16 cellular contexts compared by ENCODE assay signal in the genomic region with DNA sequence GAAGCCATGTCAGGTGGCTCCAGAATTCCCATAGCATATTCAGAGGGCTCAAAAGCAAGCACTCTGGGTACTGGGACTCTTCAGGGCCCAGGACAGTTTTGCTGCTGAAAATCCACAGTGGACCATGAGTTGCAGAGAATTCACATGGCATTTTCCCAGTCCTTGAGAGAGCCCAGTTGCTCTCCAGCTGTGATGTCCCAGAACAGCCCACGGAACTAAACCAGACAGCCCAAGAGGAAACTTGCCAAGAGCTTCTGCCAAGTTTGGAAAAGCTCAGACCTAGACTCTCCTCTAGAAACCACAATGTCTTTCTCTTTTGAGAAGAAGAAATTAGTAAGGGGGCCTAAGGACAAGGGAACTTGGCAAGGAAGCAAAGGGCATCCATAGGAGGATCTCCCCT.
DNase-seq lines count a peak whose midpoint lies in the region; ATAC-seq and TF ChIP-seq lines count a peak whose summit lies in the region.
"Had no signal": no experiment of that assay in that cellular context is flagged by ENCODE, and none has a peak within 500 bp of the region (broad histone marks: within the 10 kb centered on the region; RNA-seq: fewer than 3 reads in every experiment).

No MANE protein-coding gene starts in this region.

- H3K4me1 ChIP-seq in heart left ventricle: peaks cover 0 to 42% (median 20%) of the 10 kb centered on the region in 12 donors
- H3K4me1 ChIP-seq: SJSA1 had no signal

- no peaks in the 10 kb centered on the region for H3K36me3 Mint-ChIP-seq in nephron (ENCODE audit: low read depth)

- no peaks in the 10 kb centered on the region for H3K9me3 ChIP-seq in heart left ventricle
- H3K9me3 ChIP-seq: esophagus squamous epithelium, SJSA1 had no signal

- in situ Hi-C loops in astrocyte of the spinal cord (cut with HindIII; ENCODE audit: low sequenced_read_pairs): no loop called here

- intact Hi-C loops in heart left ventricle (cut with DNase I): loop anchor here in 3 of 10 donors (2.0 to 5.0 kb wide), 2 partner anchors 69 to 71 kb away; partner anchors contain the start of gene RGS2 (in 3 of the 3)

- no peak for TF ChIP-seq CTCF in astrocyte of the spinal cord (IDR thresholded peaks at IDR 0.05; ENCODE audit: low read depth, low read length)
- no peak for TF ChIP-seq CTCF in heart left ventricle (IDR thresholded peaks at IDR 0.05)
- no peak for TF ChIP-seq CTCF in nephron (IDR thresholded peaks at IDR 0.05; ENCODE audit: unreplicated experiment in 3 of 3)

- no peaks in the 10 kb centered on the region for H3K9me3 Mint-ChIP-seq in nephron
- H3K9me3 Mint-ChIP-seq: activated CD4-positive, alpha-beta T cell treated with anti-CD3 and anti-CD28 coated beads, Interleukin-2, amount 10 ng/mL, durations not matched to agents 7 days and 5 days; activated T-cell treated with anti-CD3 and anti-CD28 coated beads, Interleukin-2, amount 50 U/mL, for 24 hours; stimulated activated naive CD8-positive, alpha-beta T cell treated with anti-CD3 and anti-CD28 coated beads, Interleukin-15, amount 100 ng/mL, for 72 hours had no signal

- H3K4me1 Mint-ChIP-seq in nephron: peaks cover 30% of the 10 kb centered on the region
- H3K4me1 Mint-ChIP-seq: activated CD4-positive, alpha-beta T cell treated with anti-CD3 and anti-CD28 coated beads, Interleukin-2, amount 10 ng/mL, durations not matched to agents 7 days and 5 days; stimulated activated naive CD8-positive, alpha-beta T cell treated with anti-CD3 and anti-CD28 coated beads, Interleukin-15, amount 100 ng/mL, for 72 hours had no signal

- 8 to 21% (median 14%) methylated on average over 1 of the region's 1 CpG for WGBS in heart left ventricle, 4 donors

- no peak overlapping the region for H3K4me3 ChIP-seq in astrocyte of the spinal cord (ENCODE audit: low read depth, low read length)
- no peak overlapping the region for H3K4me3 ChIP-seq in heart left ventricle
- H3K4me3 ChIP-seq: esophagus squamous epithelium, SJSA1 had no signal

- no peaks in the 10 kb centered on the region for H3K36me3 ChIP-seq in heart left ventricle
- H3K36me3 ChIP-seq: esophagus squamous epithelium, SJSA1 had no signal

- H3K27ac Mint-ChIP-seq in nephron: peak overlapping the region in 2 of 3 experiments; percentile 81 to 85
- H3K27ac Mint-ChIP-seq: activated CD4-positive, alpha-beta T cell treated with anti-CD3 and anti-CD28 coated beads, Interleukin-2, amount 10 ng/mL, durations not matched to agents 7 days and 5 days; activated T-cell treated with anti-CD3 and anti-CD28 coated beads, Interleukin-2, amount 50 U/mL, for 24 hours; stimulated activated naive CD8-positive, alpha-beta T cell treated with anti-CD3 and anti-CD28 coated beads, Interleukin-15, amount 100 ng/mL, for 72 hours had no signal

- H3K27ac ChIP-seq in heart left ventricle: peak overlapping the region in 9 of 12 donors; percentile 6 to 68 (median 55)
- H3K27ac ChIP-seq: C4-2B, SJSA1 had no signal

- H3K27me3 Mint-ChIP-seq in nephron (ENCODE audit: low read depth): peaks cover 3% of the 10 kb centered on the region

- no peak for TF ChIP-seq POLR2A in heart left ventricle (IDR thresholded peaks at IDR 0.05)

- DNase-seq in astrocyte of the spinal cord (ENCODE audit: low read depth, low spot score): peak; percentile 75
- peak in 4 of 5 donors; percentile 57 to 69 (median 66) for DNase-seq in heart left ventricle
- no peak for DNase-seq in HuH-7 (ENCODE audit: low spot score)
- DNase-seq: activated CD4-positive, alpha-beta T cell treated with anti-CD3 and anti-CD28 coated beads, Interleukin-2, amount 10 ng/mL, durations not matched to agents 7 days and 5 days; activated T-cell treated with anti-CD3 and anti-CD28 coated beads, Interleukin-2, amount 50 U/mL, for 24 hours; DMS79 treated with DMSO at 0.1 percent for 48 hours; esophagus squamous epithelium; NCI-H1092 treated with DMSO at 0.1 percent for 48 hours; NCI-H226; stimulated activated naive CD8-positive, alpha-beta T cell treated with anti-CD3 and anti-CD28 coated beads, Interleukin-15, amount 100 ng/mL, for 72 hours had no signal

- H3K27me3 ChIP-seq in heart left ventricle: no peaks in the 10 kb centered on the region
- H3K27me3 ChIP-seq: esophagus squamous epithelium, SJSA1 had no signal

- ATAC-seq in heart left ventricle: peak; percentile 85 to 92 (median 88)
- no peak for ATAC-seq in GM18907 (IDR thresholded peaks at IDR 0.05; ENCODE audit: unreplicated experiment)
- no peak for ATAC-seq in HG03135 (IDR thresholded peaks at IDR 0.05; ENCODE audit: unreplicated experiment)
- ATAC-seq in GM18867 (IDR thresholded peaks at IDR 0.05; ENCODE audit: unreplicated experiment): no peak
- ATAC-seq: stimulated activated naive CD8-positive, alpha-beta T cell treated with anti-CD3 and anti-CD28 coated beads, Interleukin-15, amount 100 ng/mL, for 72 hours had no signal

- H3K4me3 Mint-ChIP-seq in nephron: no peak overlapping the region
- H3K4me3 Mint-ChIP-seq: activated CD4-positive, alpha-beta T cell treated with anti-CD3 and anti-CD28 coated beads, Interleukin-2, amount 10 ng/mL, durations not matched to agents 7 days and 5 days; activated T-cell treated with anti-CD3 and anti-CD28 coated beads, Interleukin-2, amount 50 U/mL, for 24 hours; stimulated activated naive CD8-positive, alpha-beta T cell treated with anti-CD3 and anti-CD28 coated beads, Interleukin-15, amount 100 ng/mL, for 72 hours had no signal

Comparison
In these comparisons a context has a peak if more than half of its experiments do, and no peak if none do; other contexts are left out.
1. ATAC-seq: peak in heart left ventricle (4 of 4); none in GM18907 (single experiment), HG03135 (single experiment) and GM18867 (single experiment).